Comparison of ENCODE assay signal across 9 cellular contexts in genomic region chr6:31559958-31560696, GRCh38. TPM values are rescaled to one million over a fixed set of nuclear protein-coding genes. Genes with fewer than 3 reads are reported as not detected.
DNase-seq lines count a peak whose midpoint lies in the region; ATAC-seq and TF ChIP-seq lines count a peak whose summit lies in the region.
"Had no signal": no experiment of that assay in that cellular context is flagged by ENCODE, and none has a peak within 500 bp of the region (broad histone marks: within the 10 kb centered on the region; RNA-seq: fewer than 3 reads in every experiment).

No MANE protein-coding gene starts in this region.

- peak; percentile 50 for TF ChIP-seq POLR2A in GM18951 (IDR thresholded peaks at IDR 0.05; ENCODE audit: extremely low read depth, insufficient read depth, insufficient read length)
- no peak for TF ChIP-seq POLR2A in vagina (IDR thresholded peaks at IDR 0.05)

- no peaks in the 10 kb centered on the region for H4K20me1 ChIP-seq in SK-N-SH (ENCODE audit: insufficient read depth)

- H3K27me3 ChIP-seq in SK-N-SH (ENCODE audit: insufficient read depth) = no peaks in the 10 kb centered on the region
- H3K27me3 ChIP-seq in lower lobe of right lung (ENCODE audit: low read depth) = no peaks in the 10 kb centered on the region
- no peaks in the 10 kb centered on the region for H3K27me3 ChIP-seq in vagina

- H3F3A ChIP-seq in SK-N-SH (replicated peaks; ENCODE audit: insufficient read depth) = peaks cover 33% of the 10 kb centered on the region

- peak in 1 of 2 experiments; percentile 20; a peak in 1 of 4 replicates for TF ChIP-seq EP300 in SK-N-SH (IDR thresholded peaks at IDR 0.05; ENCODE audit: borderline replicate concordance in 1 of 2, low read depth in 1 of 2, low read length in 1 of 2)

- ATAC-seq in HG03135 (IDR thresholded peaks at IDR 0.05; ENCODE audit: unreplicated experiment) (peak; percentile 71), lower lobe of right lung (peak; percentile 75 to 76)

- CTCF ChIA-PET in SK-N-SH (lab: Yijun Ruan, JAX) = interaction anchor here (0.9 to 5.7 kb wide), 3 partner anchors 11 to 21 kb away, joined by 3 to 29 read pairs (median 3); partner anchors contain the start of genes ATP6V1G2 and LTB

- H3K9me2 ChIP-seq in SK-N-SH = no peaks in the 10 kb centered on the region

- H3K27ac ChIP-seq in SK-N-SH (ENCODE audit: low read depth in 2 of 2, low read length in 1 of 2) (peak overlapping the region; percentile 14 to 77; a peak in 3 of 4 replicates), caudate nucleus (ENCODE audit: low read depth, low read length) (peak overlapping the region; percentile 79), lower lobe of right lung (peak overlapping the region; percentile 75), vagina (peak overlapping the region; percentile 18)

- H3K36me3 ChIP-seq in SK-N-SH (replicated peaks in 1 of 2; ENCODE audit: control insufficient read depth in 1 of 2, insufficient read depth in 2 of 2, low read length in 1 of 2) (peaks cover 16 to 26% of the 10 kb centered on the region in 2 experiments), lower lobe of right lung (peaks cover 41% of the 10 kb centered on the region), vagina (peaks cover 0 to 31% of the 10 kb centered on the region in 2 donors)

- H3K9ac ChIP-seq in SK-N-SH = peak overlapping the region; percentile 43; the same call in 1 of the 2 replicates

- H3K9me3 ChIP-seq in SK-N-SH (no peaks in the 10 kb centered on the region), lower lobe of right lung (no peaks in the 10 kb centered on the region), vagina (no peaks in the 10 kb centered on the region)

- in situ Hi-C loops in GM18951 (cut with MboI; ENCODE audit: low sequenced_read_pairs, unreplicated experiment) = no loop called here

- intact Hi-C loops in lower lobe of right lung (cut with DNase I) (no loop called here), vagina (cut with DNase I) (no loop called here)

- no peak overlapping the region for H2AFZ ChIP-seq in SK-N-SH (ENCODE audit: low read depth)

- H3K79me2 ChIP-seq in SK-N-SH (ENCODE audit: insufficient read depth) = peaks cover 7% of the 10 kb centered on the region; the same call in 1 of the 2 replicates

- H3K4me2 ChIP-seq in SK-N-SH = peak overlapping the region; percentile 66

- 75% methylated on average over 7 of the region's 7 CpGs for WGBS in SK-N-SH (ENCODE audit: low lambda C conversion rate)

- TF ChIP-seq CTCF in SK-N-SH (IDR thresholded peaks at IDR 0.05) = no peak
- TF ChIP-seq CTCF in lower lobe of right lung (IDR thresholded peaks at IDR 0.05) = peak; percentile 10
- TF ChIP-seq CTCF in vagina (IDR thresholded peaks at IDR 0.05) = no peak

- DNase-seq in AG08396 (ENCODE audit: low spot score) (peak; percentile 74), SK-N-SH (no peak), caudate nucleus (lab: John Stamatoyannopoulos, UW) (peak in 16 of 61 donors; percentile 4 to 47 (median 26)), lower lobe of right lung (peak; percentile 68), vagina (ENCODE audit: extremely low spot score in 2 of 2) (no peak), NCI-H146 (lab: John Stamatoyannopoulos, UW) (no peak)

- TF ChIP-seq RAD21 in SK-N-SH (IDR thresholded peaks at IDR 0.05; ENCODE audit: low read length) = no peak

- H3K4me1 ChIP-seq in SK-N-SH (ENCODE audit: control insufficient read depth in 1 of 2, insufficient read depth in 2 of 2, low read depth in 1 of 2, low read length in 1 of 2) = peaks cover 0 to 20% of the 10 kb centered on the region in 2 experiments; a peak in 3 of 4 replicates
- peaks cover 47% of the 10 kb centered on the region for H3K4me1 ChIP-seq in lower lobe of right lung
- H3K4me1 ChIP-seq in vagina = peaks cover 23% of the 10 kb centered on the region

- POLR2A ChIA-PET in SK-N-SH (lab: Yijun Ruan, JAX) = interaction anchor here (0.6 to 0.9 kb wide), 2 partner anchors 9 to 1188 kb away, joined by 3 read pairs; no protein-coding TSS in a partner anchor

- H3K4me3 ChIP-seq in SK-N-SH (ENCODE audit: low read depth in 2 of 2, low read length in 1 of 2) (no peak overlapping the region), lower lobe of right lung (peak overlapping the region; percentile 2), vagina (no peak overlapping the region)

TF ChIP-seq in SK-N-SH, 30 proteins besides CTCF, POLR2A, EP300 and RAD21 (continues in another document):
- peak; percentile 77 for TF ChIP-seq TEAD4 (IDR thresholded peaks at IDR 0.05; ENCODE audit: borderline replicate concordance, insufficient read depth)
- TF ChIP-seq FOSL2 (IDR thresholded peaks at IDR 0.05; ENCODE audit: borderline replicate concordance, low read depth) = peak; percentile 83; the same call in 1 of the 2 replicates
- TF ChIP-seq TCF12 (IDR thresholded peaks at IDR 0.05) = peak; percentile 59
- TF ChIP-seq REST (IDR thresholded peaks at IDR 0.05; ENCODE audit: low read depth, low read length) = 0 out of 2 replicates have a peak, but pooled peaks have one; percentile 55
- no peak for TF ChIP-seq MXI1 (IDR thresholded peaks at IDR 0.05; ENCODE audit: low read depth, low read length)
- TF ChIP-seq TAF1 (IDR thresholded peaks at IDR 0.05; ENCODE audit: borderline replicate concordance, low read depth, low read length) = no peak
- peak; percentile 88 for TF ChIP-seq JUND (IDR thresholded peaks at IDR 0.05)
- TF ChIP-seq RXRA (IDR thresholded peaks at IDR 0.05; ENCODE audit: borderline replicate concordance, low read depth) = peak; percentile 42; the same call in 1 of the 2 replicates
- TF ChIP-seq CHD2 (IDR thresholded peaks at IDR 0.05; ENCODE audit: low read length, partially characterized antibody) = no peak
- TF ChIP-seq, protein P1, sequence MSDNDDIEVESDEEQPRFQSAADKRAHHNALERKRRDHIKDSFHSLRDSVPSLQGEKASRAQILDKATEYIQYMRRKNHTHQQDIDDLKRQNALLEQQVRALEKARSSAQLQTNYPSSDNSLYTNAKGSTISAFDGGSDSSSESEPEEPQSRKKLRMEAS (IDR thresholded peaks at IDR 0.05; ENCODE audit: low read depth) = 0 out of 2 replicates have a peak, but pooled peaks have one; percentile 52
- no peak for TF ChIP-seq ELF1 (IDR thresholded peaks at IDR 0.05)
- TF ChIP-seq GABPA (IDR thresholded peaks at IDR 0.05; ENCODE audit: low read depth) = peak; percentile 29; the same call in 1 of the 2 replicates
- no peak for TF ChIP-seq RFX5 (IDR thresholded peaks at IDR 0.05; ENCODE audit: low read length)
- TF ChIP-seq FOXJ3 (CRISPR knock-in tag; IDR thresholded peaks at IDR 0.05) = no peak
- TF ChIP-seq, protein P2, sequence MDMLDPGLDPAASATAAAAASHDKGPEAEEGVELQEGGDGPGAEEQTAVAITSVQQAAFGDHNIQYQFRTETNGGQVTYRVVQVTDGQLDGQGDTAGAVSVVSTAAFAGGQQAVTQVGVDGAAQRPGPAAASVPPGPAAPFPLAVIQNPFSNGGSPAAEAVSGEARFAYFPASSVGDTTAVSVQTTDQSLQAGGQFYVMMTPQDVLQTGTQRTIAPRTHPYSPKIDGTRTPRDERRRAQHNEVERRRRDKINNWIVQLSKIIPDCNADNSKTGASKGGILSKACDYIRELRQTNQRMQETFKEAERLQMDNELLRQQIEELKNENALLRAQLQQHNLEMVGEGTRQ (IDR thresholded peaks at IDR 0.05; ENCODE audit: borderline replicate concordance, low read depth, low read length) = no peak
- TF ChIP-seq EZH2phosphoT487 (IDR thresholded peaks at IDR 0.05; ENCODE audit: borderline replicate concordance, low read depth) = no peak
- no peak for TF ChIP-seq YY1 (IDR thresholded peaks at IDR 0.05; ENCODE audit: low read depth)

RNA-seq across cellular contexts. Expression of gene LTA, which starts 12.0 kb away (rescaled TPM):
- polyA plus RNA-seq in SK-N-SH (2012; rRNA removed) = not detected in 2 replicates
- polyA plus RNA-seq in SK-N-SH (2012; cell fraction: cytosol; rRNA removed) = 0.03 TPM in 1 of 2 replicates, not detected in the other
- 0.06 and 0.07 TPM in 2 replicates for polyA plus RNA-seq in SK-N-SH (2012; cell fraction: nucleus; rRNA removed)
- not detected for total RNA-seq in lower lobe of right lung
- not detected for total RNA-seq in vagina
- polyA plus RNA-seq: neural cell had no signal

RNA-seq across cellular contexts. Expression of gene NFKBIL1, which starts 12.7 kb away (rescaled TPM):
- 14.6 and 17.1 TPM in 2 replicates for polyA plus RNA-seq in SK-N-SH (2012; rRNA removed)
- 11.8 and 14.3 TPM in 2 replicates for polyA plus RNA-seq in SK-N-SH (2012; cell fraction: cytosol; rRNA removed)
- 20.8 and 29.3 TPM in 2 replicates for polyA plus RNA-seq in SK-N-SH (2012; cell fraction: nucleus; rRNA removed)
- total RNA-seq in lower lobe of right lung (17.8 TPM), vagina (14.2 TPM)

RNA-seq across cellular contexts. Expression of gene ATP6V1G2, which starts 13.7 kb away (rescaled TPM):
- 13.6 and 15.6 TPM in 2 replicates for polyA plus RNA-seq in SK-N-SH (2012; rRNA removed)
- polyA plus RNA-seq in SK-N-SH (2012; cell fraction: cytosol; rRNA removed) = 14.3 and 17.1 TPM in 2 replicates
- polyA plus RNA-seq in SK-N-SH (2012; cell fraction: nucleus; rRNA removed) = 10.1 and 16.5 TPM in 2 replicates
- 1.6 TPM for total RNA-seq in lower lobe of right lung
- total RNA-seq in vagina = 5.4 TPM

RNA-seq across cellular contexts. Expression of gene TNF, which starts 15.2 kb away (rescaled TPM):
- polyA plus RNA-seq in SK-N-SH (2012; rRNA removed) = not detected in 2 replicates
- polyA plus RNA-seq in SK-N-SH (2012; cell fraction: cytosol; rRNA removed) = not detected in 2 replicates
- polyA plus RNA-seq in SK-N-SH (2012; cell fraction: nucleus; rRNA removed) = not detected in 2 replicates
- total RNA-seq in lower lobe of right lung (4.5 TPM), vagina (not detected)
- polyA plus RNA-seq: neural cell had no signal

RNA-seq across cellular contexts. Expression of gene DDX39B, which starts 18.3 kb away (rescaled TPM):
- polyA plus RNA-seq in SK-N-SH (2012; rRNA removed) = 502 and 556 TPM in 2 replicates
- 262 and 369 TPM in 2 replicates for polyA plus RNA-seq in SK-N-SH (2012; cell fraction: cytosol; rRNA removed)
- 1,458 and 1,636 TPM in 2 replicates for polyA plus RNA-seq in SK-N-SH (2012; cell fraction: nucleus; rRNA removed)
- total RNA-seq in lower lobe of right lung = 265 TPM
- total RNA-seq in vagina = 299 TPM

Comparison
In these comparisons a context has a peak if more than half of its experiments do, and no peak if none do; other contexts are left out.
1. DNase-seq: peak in AG08396 (single experiment) and lower lobe of right lung (single experiment); none in SK-N-SH (single experiment), vagina (0 of 2) and NCI-H146 (single experiment).
2. H3K27ac ChIP-seq: peak in every context shown above with its lines; median percentile 79 in caudate nucleus; 75 in lower lobe of right lung; 46 in SK-N-SH; 18 in vagina.